ENCODE assay signal across 1 cellular context in genomic region chr12:13178568-13179158, GRCh38.
TF ChIP-seq lines count a peak whose summit lies in the region.

No MANE protein-coding gene starts in this region.

TF ChIP-seq in SK-N-SH, 30 proteins besides CTCF, POLR2A, EP300 and RAD21 (continued from another document):
- TF ChIP-seq, protein P1, sequence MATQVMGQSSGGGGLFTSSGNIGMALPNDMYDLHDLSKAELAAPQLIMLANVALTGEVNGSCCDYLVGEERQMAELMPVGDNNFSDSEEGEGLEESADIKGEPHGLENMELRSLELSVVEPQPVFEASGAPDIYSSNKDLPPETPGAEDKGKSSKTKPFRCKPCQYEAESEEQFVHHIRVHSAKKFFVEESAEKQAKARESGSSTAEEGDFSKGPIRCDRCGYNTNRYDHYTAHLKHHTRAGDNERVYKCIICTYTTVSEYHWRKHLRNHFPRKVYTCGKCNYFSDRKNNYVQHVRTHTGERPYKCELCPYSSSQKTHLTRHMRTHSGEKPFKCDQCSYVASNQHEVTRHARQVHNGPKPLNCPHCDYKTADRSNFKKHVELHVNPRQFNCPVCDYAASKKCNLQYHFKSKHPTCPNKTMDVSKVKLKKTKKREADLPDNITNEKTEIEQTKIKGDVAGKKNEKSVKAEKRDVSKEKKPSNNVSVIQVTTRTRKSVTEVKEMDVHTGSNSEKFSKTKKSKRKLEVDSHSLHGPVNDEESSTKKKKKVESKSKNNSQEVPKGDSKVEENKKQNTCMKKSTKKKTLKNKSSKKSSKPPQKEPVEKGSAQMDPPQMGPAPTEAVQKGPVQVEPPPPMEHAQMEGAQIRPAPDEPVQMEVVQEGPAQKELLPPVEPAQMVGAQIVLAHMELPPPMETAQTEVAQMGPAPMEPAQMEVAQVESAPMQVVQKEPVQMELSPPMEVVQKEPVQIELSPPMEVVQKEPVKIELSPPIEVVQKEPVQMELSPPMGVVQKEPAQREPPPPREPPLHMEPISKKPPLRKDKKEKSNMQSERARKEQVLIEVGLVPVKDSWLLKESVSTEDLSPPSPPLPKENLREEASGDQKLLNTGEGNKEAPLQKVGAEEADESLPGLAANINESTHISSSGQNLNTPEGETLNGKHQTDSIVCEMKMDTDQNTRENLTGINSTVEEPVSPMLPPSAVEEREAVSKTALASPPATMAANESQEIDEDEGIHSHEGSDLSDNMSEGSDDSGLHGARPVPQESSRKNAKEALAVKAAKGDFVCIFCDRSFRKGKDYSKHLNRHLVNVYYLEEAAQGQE (IDR thresholded peaks at IDR 0.05; ENCODE audit: low read depth, low read length), result no peak
- TF ChIP-seq MEF2A (IDR thresholded peaks at IDR 0.05; ENCODE audit: borderline replicate concordance, low read depth), result no peak
- TF ChIP-seq TEAD4 (IDR thresholded peaks at IDR 0.05; ENCODE audit: borderline replicate concordance, insufficient read depth), result no peak
- TF ChIP-seq JUND (IDR thresholded peaks at IDR 0.05), result no peak
- no peak for TF ChIP-seq USF2 (IDR thresholded peaks at IDR 0.05; ENCODE audit: borderline replicate concordance, low read depth, low read length)
- no peak for TF ChIP-seq FOXJ3 (CRISPR knock-in tag; IDR thresholded peaks at IDR 0.05)
